Comparison of ENCODE assay signal across 25 cellular contexts in genomic region chr11:72687326-72687725, GRCh38. TPM values are rescaled to one million over a fixed set of nuclear protein-coding genes. Genes with fewer than 3 reads are reported as not detected.
DNase-seq lines count a peak whose midpoint lies in the region; ATAC-seq, FAIRE-seq and TF ChIP-seq lines count a peak whose summit lies in the region.
"Had no signal": no experiment of that assay in that cellular context is flagged by ENCODE, and none has a peak within 500 bp of the region (broad histone marks: within the 10 kb centered on the region; RNA-seq: fewer than 3 reads in every experiment).

No MANE protein-coding gene starts in this region.

- peaks cover 0 to 94% (median 34%) of the 10 kb centered on the region in 9 donors for H3K36me3 ChIP-seq in heart right ventricle
- no peaks in the 10 kb centered on the region for H3K36me3 ChIP-seq in breast epithelium

- H3K36me3 Mint-ChIP-seq in activated naive CD8-positive, alpha-beta T cell treated with anti-CD3 and anti-CD28 coated beads, Interleukin-2, amount 50 U/mL, for 24 hours (ENCODE audit: low read depth) = peaks cover 5% of the 10 kb centered on the region
- H3K36me3 Mint-ChIP-seq in naive thymus-derived CD8-positive, alpha-beta T cell = peaks cover 0 to 64% (median 4%) of the 10 kb centered on the region in 3 donors

- peak overlapping the region in 7 of 10 donors; percentile 54 to 75 (median 65) for H3K27ac ChIP-seq in heart right ventricle
- peak overlapping the region in 1 of 2 donors; percentile 91 for H3K27ac ChIP-seq in breast epithelium
- H3K27ac ChIP-seq: parathyroid adenoma, right lobe of liver had no signal

- H3K4me3 ChIP-seq in heart right ventricle (no peak overlapping the region), breast epithelium (no peak overlapping the region)
- H3K4me3 ChIP-seq: HAP-1, right lobe of liver had no signal

- no peak for ATAC-seq in heart right ventricle
- no peak for ATAC-seq in left ventricle myocardium superior
- ATAC-seq in activated naive CD8-positive, alpha-beta T cell treated with anti-CD3 and anti-CD28 coated beads, Interleukin-2, amount 50 U/mL, for 24 hours = no peak
- no peak for ATAC-seq in naive thymus-derived CD8-positive, alpha-beta T cell
- ATAC-seq: right lobe of liver had no signal

- H3K9me3 Mint-ChIP-seq in activated naive CD8-positive, alpha-beta T cell treated with anti-CD3 and anti-CD28 coated beads, Interleukin-2, amount 50 U/mL, for 24 hours = no peaks in the 10 kb centered on the region
- no peaks in the 10 kb centered on the region for H3K9me3 Mint-ChIP-seq in naive thymus-derived CD8-positive, alpha-beta T cell

- H3K27me3 ChIP-seq in heart right ventricle = no peaks in the 10 kb centered on the region
- H3K27me3 ChIP-seq in breast epithelium = no peaks in the 10 kb centered on the region
- H3K27me3 ChIP-seq: right lobe of liver had no signal

- POLR2A ChIA-PET in naive thymus-derived CD8-positive, alpha-beta T cell (lab: Charles Lee) = no interaction called here

- peaks cover 32% of the 10 kb centered on the region for H3K4me1 Mint-ChIP-seq in activated naive CD8-positive, alpha-beta T cell treated with anti-CD3 and anti-CD28 coated beads, Interleukin-2, amount 50 U/mL, for 24 hours
- H3K4me1 Mint-ChIP-seq in naive thymus-derived CD8-positive, alpha-beta T cell = peaks cover 13 to 21% (median 20%) of the 10 kb centered on the region in 4 donors

- TF ChIP-seq POLR2A in breast epithelium (IDR thresholded peaks at IDR 0.05) = no peak

- H3K4me3 Mint-ChIP-seq in activated naive CD8-positive, alpha-beta T cell treated with anti-CD3 and anti-CD28 coated beads, Interleukin-2, amount 50 U/mL, for 24 hours = no peak overlapping the region
- H3K4me3 Mint-ChIP-seq in naive thymus-derived CD8-positive, alpha-beta T cell = no peak overlapping the region

- peak; percentile 27 for FAIRE-seq in urothelium cell line (lab: Jason Lieb, UNC)
- FAIRE-seq: islet of Langerhans had no signal

- H3K27me3 Mint-ChIP-seq in activated naive CD8-positive, alpha-beta T cell treated with anti-CD3 and anti-CD28 coated beads, Interleukin-2, amount 50 U/mL, for 24 hours = no peaks in the 10 kb centered on the region
- no peaks in the 10 kb centered on the region for H3K27me3 Mint-ChIP-seq in naive thymus-derived CD8-positive, alpha-beta T cell

- peak overlapping the region; percentile 71 for H3K27ac Mint-ChIP-seq in activated naive CD8-positive, alpha-beta T cell treated with anti-CD3 and anti-CD28 coated beads, Interleukin-2, amount 50 U/mL, for 24 hours
- peak overlapping the region in 9 of 10 donors; percentile 50 to 94 (median 80) for H3K27ac Mint-ChIP-seq in naive thymus-derived CD8-positive, alpha-beta T cell

- no peak for TF ChIP-seq CTCF in heart right ventricle (IDR thresholded peaks at IDR 0.05)
- no peak for TF ChIP-seq CTCF in breast epithelium (IDR thresholded peaks at IDR 0.05)

- intact Hi-C loops in heart right ventricle (cut with DNase I) (loop anchor here in 4 of 10 donors (10.0 kb wide), 1 partner anchor 213 kb away; no protein-coding TSS in a partner anchor), left ventricle myocardium superior (cut with micrococcal nuclease) (no loop called here), breast epithelium (cut with DNase I; ENCODE audit: low total_unique reads) (no loop called here)

- H3K4me1 ChIP-seq in heart right ventricle = peaks cover 10 to 73% (median 38%) of the 10 kb centered on the region in 9 donors
- H3K4me1 ChIP-seq in breast epithelium = peaks cover 0 to 3% of the 10 kb centered on the region in 2 donors
- H3K4me1 ChIP-seq: HAP-1, parathyroid adenoma, right lobe of liver had no signal

- DNase-seq in heart right ventricle (no peak), left ventricle myocardium superior (no peak), urothelium cell line (ENCODE audit: low spot score) (no peak), AG08396 (ENCODE audit: low spot score) (no peak), breast epithelium (ENCODE audit: low spot score in 2 of 2) (no peak), anterior cingulate cortex (lab: John Stamatoyannopoulos, UW) (no peak)
- no peak for DNase-seq in activated naive CD8-positive, alpha-beta T cell treated with anti-CD3 and anti-CD28 coated beads, Interleukin-2, amount 50 U/mL, for 24 hours
- DNase-seq in naive thymus-derived CD8-positive, alpha-beta T cell = no peak
- DNase-seq: activated CD8-positive, alpha-beta memory T cell treated with anti-CD3 and anti-CD28 coated beads, Interleukin-2, amount 50 U/mL, for 4 hours; activated gamma-delta T cell treated with Interleukin-2 at 50 U/mL for 16 hours; aorta; central memory CD4-positive, alpha-beta T cell; DMS53; foreskin melanocyte; GDM1; hypothalamus; NCI-H1105; NCI-H2081; NCI-H345; OCI-M1; right lobe of liver had no signal

- WGBS in heart right ventricle, 2 donors = 91 to 97% methylated on average over 7 of the region's 7 CpGs

- no peaks in the 10 kb centered on the region for H3K9me3 ChIP-seq in heart right ventricle
- H3K9me3 ChIP-seq in breast epithelium = no peaks in the 10 kb centered on the region
- H3K9me3 ChIP-seq: HAP-1, right lobe of liver had no signal

RNA-seq across cellular contexts. Expression of gene PDE2A, which starts 13.1 kb away (rescaled TPM):
- 10 to 100 TPM; 10.4 to 44.4 (median 30.2) TPM for total RNA-seq in heart right ventricle
- polyA plus RNA-seq in heart right ventricle = 10 to 100 TPM; 28.4 to 47.6 TPM
- 30.0 TPM for total RNA-seq in left ventricle myocardium superior
- 1 to 10 TPM; 1.2 to 1.9 TPM for total RNA-seq in naive thymus-derived CD8-positive, alpha-beta T cell
- under 1 TPM in 2 of 3 donors, not detected in 1; 0.22 to 0.24 TPM for polyA plus RNA-seq in naive thymus-derived CD8-positive, alpha-beta T cell
- 10 to 100 TPM; 23.7 to 85.9 (median 67.0) TPM for total RNA-seq in breast epithelium
- total RNA-seq: IMR-90 had no signal
